In genomic region chr10:104037261-104037951, GRCh38 we compare ENCODE assay signal across 1 cellular context.
TF ChIP-seq lines count a peak whose summit lies in the region.

No MANE protein-coding gene starts in this region.

TF ChIP-seq in WTC11, 78 proteins besides CTCF, POLR2A, EP300 and RAD21 (continued from another document):
- no peak for TF ChIP-seq KAT7 (CRISPR knock-in tag; IDR thresholded peaks at IDR 0.05; ENCODE audit: borderline replicate concordance)
- TF ChIP-seq, protein P1, sequence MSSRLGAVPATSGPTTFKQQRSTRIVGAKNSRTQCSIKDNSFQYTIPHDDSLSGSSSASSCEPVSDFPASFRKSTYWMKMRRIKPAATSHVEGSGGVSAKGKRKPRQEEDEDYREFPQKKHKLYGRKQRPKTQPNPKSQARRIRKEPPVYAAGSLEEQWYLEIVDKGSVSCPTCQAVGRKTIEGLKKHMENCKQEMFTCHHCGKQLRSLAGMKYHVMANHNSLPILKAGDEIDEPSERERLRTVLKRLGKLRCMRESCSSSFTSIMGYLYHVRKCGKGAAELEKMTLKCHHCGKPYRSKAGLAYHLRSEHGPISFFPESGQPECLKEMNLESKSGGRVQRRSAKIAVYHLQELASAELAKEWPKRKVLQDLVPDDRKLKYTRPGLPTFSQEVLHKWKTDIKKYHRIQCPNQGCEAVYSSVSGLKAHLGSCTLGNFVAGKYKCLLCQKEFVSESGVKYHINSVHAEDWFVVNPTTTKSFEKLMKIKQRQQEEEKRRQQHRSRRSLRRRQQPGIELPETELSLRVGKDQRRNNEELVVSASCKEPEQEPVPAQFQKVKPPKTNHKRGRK (CRISPR knock-in tag; IDR thresholded peaks at IDR 0.05; ENCODE audit: borderline replicate concordance) = no peak
- TF ChIP-seq MLX (CRISPR knock-in tag; IDR thresholded peaks at IDR 0.05) = no peak
- no peak for TF ChIP-seq MYBL2 (CRISPR knock-in tag; IDR thresholded peaks at IDR 0.05)
- TF ChIP-seq CREM (CRISPR knock-in tag; IDR thresholded peaks at IDR 0.05) = no peak
- no peak for TF ChIP-seq SOX15 (CRISPR knock-in tag; IDR thresholded peaks at IDR 0.05)
- TF ChIP-seq, protein P2, sequence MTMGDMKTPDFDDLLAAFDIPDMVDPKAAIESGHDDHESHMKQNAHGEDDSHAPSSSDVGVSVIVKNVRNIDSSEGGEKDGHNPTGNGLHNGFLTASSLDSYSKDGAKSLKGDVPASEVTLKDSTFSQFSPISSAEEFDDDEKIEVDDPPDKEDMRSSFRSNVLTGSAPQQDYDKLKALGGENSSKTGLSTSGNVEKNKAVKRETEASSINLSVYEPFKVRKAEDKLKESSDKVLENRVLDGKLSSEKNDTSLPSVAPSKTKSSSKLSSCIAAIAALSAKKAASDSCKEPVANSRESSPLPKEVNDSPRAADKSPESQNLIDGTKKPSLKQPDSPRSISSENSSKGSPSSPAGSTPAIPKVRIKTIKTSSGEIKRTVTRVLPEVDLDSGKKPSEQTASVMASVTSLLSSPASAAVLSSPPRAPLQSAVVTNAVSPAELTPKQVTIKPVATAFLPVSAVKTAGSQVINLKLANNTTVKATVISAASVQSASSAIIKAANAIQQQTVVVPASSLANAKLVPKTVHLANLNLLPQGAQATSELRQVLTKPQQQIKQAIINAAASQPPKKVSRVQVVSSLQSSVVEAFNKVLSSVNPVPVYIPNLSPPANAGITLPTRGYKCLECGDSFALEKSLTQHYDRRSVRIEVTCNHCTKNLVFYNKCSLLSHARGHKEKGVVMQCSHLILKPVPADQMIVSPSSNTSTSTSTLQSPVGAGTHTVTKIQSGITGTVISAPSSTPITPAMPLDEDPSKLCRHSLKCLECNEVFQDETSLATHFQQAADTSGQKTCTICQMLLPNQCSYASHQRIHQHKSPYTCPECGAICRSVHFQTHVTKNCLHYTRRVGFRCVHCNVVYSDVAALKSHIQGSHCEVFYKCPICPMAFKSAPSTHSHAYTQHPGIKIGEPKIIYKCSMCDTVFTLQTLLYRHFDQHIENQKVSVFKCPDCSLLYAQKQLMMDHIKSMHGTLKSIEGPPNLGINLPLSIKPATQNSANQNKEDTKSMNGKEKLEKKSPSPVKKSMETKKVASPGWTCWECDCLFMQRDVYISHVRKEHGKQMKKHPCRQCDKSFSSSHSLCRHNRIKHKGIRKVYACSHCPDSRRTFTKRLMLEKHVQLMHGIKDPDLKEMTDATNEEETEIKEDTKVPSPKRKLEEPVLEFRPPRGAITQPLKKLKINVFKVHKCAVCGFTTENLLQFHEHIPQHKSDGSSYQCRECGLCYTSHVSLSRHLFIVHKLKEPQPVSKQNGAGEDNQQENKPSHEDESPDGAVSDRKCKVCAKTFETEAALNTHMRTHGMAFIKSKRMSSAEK (CRISPR knock-in tag; IDR thresholded peaks at IDR 0.05; ENCODE audit: borderline replicate concordance) = no peak
- TF ChIP-seq PRDM15 (CRISPR knock-in tag; IDR thresholded peaks at IDR 0.05) = no peak
- TF ChIP-seq NFYB (CRISPR knock-in tag; conservative IDR thresholded peaks at IDR 0.05; ENCODE audit: low read depth) = no peak
- no peak for TF ChIP-seq RELA (CRISPR knock-in tag; IDR thresholded peaks at IDR 0.05; ENCODE audit: borderline replicate concordance)
- TF ChIP-seq HMGA2 (CRISPR knock-in tag; IDR thresholded peaks at IDR 0.05) = no peak
- no peak for TF ChIP-seq ESRRA (CRISPR knock-in tag; IDR thresholded peaks at IDR 0.05; ENCODE audit: borderline replicate concordance)
- TF ChIP-seq, protein P3, sequence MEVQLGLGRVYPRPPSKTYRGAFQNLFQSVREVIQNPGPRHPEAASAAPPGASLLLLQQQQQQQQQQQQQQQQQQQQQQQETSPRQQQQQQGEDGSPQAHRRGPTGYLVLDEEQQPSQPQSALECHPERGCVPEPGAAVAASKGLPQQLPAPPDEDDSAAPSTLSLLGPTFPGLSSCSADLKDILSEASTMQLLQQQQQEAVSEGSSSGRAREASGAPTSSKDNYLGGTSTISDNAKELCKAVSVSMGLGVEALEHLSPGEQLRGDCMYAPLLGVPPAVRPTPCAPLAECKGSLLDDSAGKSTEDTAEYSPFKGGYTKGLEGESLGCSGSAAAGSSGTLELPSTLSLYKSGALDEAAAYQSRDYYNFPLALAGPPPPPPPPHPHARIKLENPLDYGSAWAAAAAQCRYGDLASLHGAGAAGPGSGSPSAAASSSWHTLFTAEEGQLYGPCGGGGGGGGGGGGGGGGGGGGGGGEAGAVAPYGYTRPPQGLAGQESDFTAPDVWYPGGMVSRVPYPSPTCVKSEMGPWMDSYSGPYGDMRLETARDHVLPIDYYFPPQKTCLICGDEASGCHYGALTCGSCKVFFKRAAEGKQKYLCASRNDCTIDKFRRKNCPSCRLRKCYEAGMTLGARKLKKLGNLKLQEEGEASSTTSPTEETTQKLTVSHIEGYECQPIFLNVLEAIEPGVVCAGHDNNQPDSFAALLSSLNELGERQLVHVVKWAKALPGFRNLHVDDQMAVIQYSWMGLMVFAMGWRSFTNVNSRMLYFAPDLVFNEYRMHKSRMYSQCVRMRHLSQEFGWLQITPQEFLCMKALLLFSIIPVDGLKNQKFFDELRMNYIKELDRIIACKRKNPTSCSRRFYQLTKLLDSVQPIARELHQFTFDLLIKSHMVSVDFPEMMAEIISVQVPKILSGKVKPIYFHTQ (CRISPR knock-in tag; IDR thresholded peaks at IDR 0.05) = no peak
- no peak for TF ChIP-seq ZNF416 (CRISPR knock-in tag; IDR thresholded peaks at IDR 0.05)
- TF ChIP-seq GABPB1 (CRISPR knock-in tag; IDR thresholded peaks at IDR 0.05) = no peak
- no peak for TF ChIP-seq NR3C1 (CRISPR knock-in tag; conservative IDR thresholded peaks at IDR 0.05; ENCODE audit: low read depth)
- TF ChIP-seq ARID4B (CRISPR knock-in tag; IDR thresholded peaks at IDR 0.05; ENCODE audit: borderline replicate concordance) = no peak
